7 cellular contexts compared by ENCODE assay signal in the genomic region with DNA sequence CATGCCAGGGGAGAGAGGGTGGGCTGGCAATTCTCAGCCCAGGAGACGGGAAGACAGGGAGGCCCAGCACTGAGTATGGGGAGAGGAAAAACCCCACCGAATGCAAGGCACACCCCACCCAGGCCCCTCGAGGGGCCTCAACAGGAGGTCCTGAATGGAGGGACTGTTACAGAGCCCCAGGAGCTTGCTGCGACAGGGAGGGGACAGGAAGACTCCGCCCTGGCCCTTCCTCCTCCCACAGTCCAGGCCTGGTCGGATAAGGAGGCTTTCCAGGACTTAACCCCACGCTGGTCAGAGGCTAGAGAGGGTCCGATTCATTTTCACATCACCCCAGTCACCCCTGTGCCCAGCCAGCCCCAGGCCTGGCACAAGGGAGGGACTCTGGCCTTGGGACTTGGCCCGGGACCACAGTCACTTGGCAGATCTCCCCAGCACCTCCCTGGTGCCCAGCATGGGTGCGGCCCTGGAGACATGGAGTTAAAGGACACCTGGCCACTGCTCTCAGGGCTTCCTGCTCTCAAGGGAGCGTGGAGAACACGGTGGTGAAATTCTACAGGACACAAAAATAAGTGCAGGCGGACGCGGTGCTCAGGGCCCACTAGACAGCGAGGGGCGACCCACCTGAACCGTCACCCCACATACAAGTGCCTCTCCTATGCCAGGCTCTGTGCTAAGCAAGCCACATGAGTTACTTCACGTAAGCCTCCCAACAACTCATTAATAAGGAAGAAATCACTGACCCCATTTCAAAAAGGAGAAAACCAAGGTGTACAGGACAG. TPM values are rescaled to one million over a fixed set of nuclear protein-coding genes. Genes with fewer than 3 reads are reported as not detected.
DNase-seq lines count a peak whose midpoint lies in the region; ATAC-seq and TF ChIP-seq lines count a peak whose summit lies in the region.

No MANE protein-coding gene starts in this region.

- peaks cover 43% of the 10 kb centered on the region for H3K4me1 Mint-ChIP-seq in neural crest cell

- peak overlapping the region; percentile 87 for H3K4me3 Mint-ChIP-seq in neural crest cell

- no peak for TF ChIP-seq CTCF in esophagus squamous epithelium (IDR thresholded peaks at IDR 0.05)
- no peak for TF ChIP-seq CTCF in neural crest cell (conservative IDR thresholded peaks at IDR 0.05)

- ATAC-seq in HG03280 (IDR thresholded peaks at IDR 0.05; ENCODE audit: unreplicated experiment), result no peak

- WGBS in esophagus squamous epithelium, 2 donors, result 16 to 38% methylated on average over 3 to 10 of the region's 19 CpGs

- no peaks in the 10 kb centered on the region for H3K9me3 Mint-ChIP-seq in neural crest cell

- peak in 1 of 2 experiments; percentile 59 for DNase-seq in HAP-1 (ENCODE audit: low spot score in 2 of 2)
- peak; percentile 34 to 74 for DNase-seq in SW 1271 (lab: John Stamatoyannopoulos, UW)
- DNase-seq in esophagus squamous epithelium (lab: John Stamatoyannopoulos, UW), result no peak
- no peak for DNase-seq in neural crest cell (ENCODE audit: low read depth, low spot score)
- DNase-seq in AG08396 (ENCODE audit: low spot score), result no peak
- DNase-seq in GOT3 (lab: John Stamatoyannopoulos, UW), result no peak

- in situ Hi-C loops in HAP-1 (cut with MboI; ENCODE audit: low sequenced_read_pairs), result no loop called here

- H3K9me3 ChIP-seq in HAP-1 (no peaks in the 10 kb centered on the region), esophagus squamous epithelium (no peaks in the 10 kb centered on the region)

- no peaks in the 10 kb centered on the region for H3K27me3 Mint-ChIP-seq in neural crest cell (ENCODE audit: low read depth)

- H3K27me3 ChIP-seq in HAP-1 (ENCODE audit: low read depth), result no peaks in the 10 kb centered on the region
- no peaks in the 10 kb centered on the region for H3K27me3 ChIP-seq in esophagus squamous epithelium

- no peaks in the 10 kb centered on the region; the same call in none of the 2 replicates for H3K36me3 ChIP-seq in HAP-1 (replicated peaks)
- H3K36me3 ChIP-seq in esophagus squamous epithelium, result peaks cover 0 to 21% (median 0%) of the 10 kb centered on the region in 3 donors

- H3K27ac Mint-ChIP-seq in neural crest cell (ENCODE audit: unreplicated experiment), result no peak overlapping the region

- peaks cover 10% of the 10 kb centered on the region for H3K4me1 ChIP-seq in HAP-1
- H3K4me1 ChIP-seq in esophagus squamous epithelium, result peaks cover 33 to 88% (median 62%) of the 10 kb centered on the region in 3 donors

- peak overlapping the region; percentile 72 for H3K4me3 ChIP-seq in HAP-1
- peak overlapping the region; percentile 76 to 99 (median 88) for H3K4me3 ChIP-seq in esophagus squamous epithelium

- TF ChIP-seq POLR2A in esophagus squamous epithelium (IDR thresholded peaks at IDR 0.05), result peak in 1 of 4 donors; percentile 26

- intact Hi-C loops in esophagus squamous epithelium (cut with DNase I), result no loop called here

- peak overlapping the region; percentile 99 to 100 (median 99) for H3K27ac ChIP-seq in esophagus squamous epithelium

- H3K36me3 Mint-ChIP-seq in neural crest cell (ENCODE audit: low read depth), result no peaks in the 10 kb centered on the region

RNA-seq across cellular contexts. Expression of a gene that starts 44.8 kb away (rescaled TPM):
- total RNA-seq in esophagus squamous epithelium (10 to 100 TPM in 2 of 4 donors, 1 to 10 TPM in 2; 4.7 to 36.1 (median 12.2) TPM), neural crest cell (53.3 and 56.1 TPM in 2 replicates)

Comparison
In these comparisons a context has a peak if more than half of its experiments do, and no peak if none do; other contexts are left out.
1. DNase-seq: peak in SW 1271 (2 of 2); none in esophagus squamous epithelium (single experiment), neural crest cell (single experiment), AG08396 (single experiment) and GOT3 (single experiment).